9 cellular contexts compared by ENCODE assay signal in the genomic region with DNA sequence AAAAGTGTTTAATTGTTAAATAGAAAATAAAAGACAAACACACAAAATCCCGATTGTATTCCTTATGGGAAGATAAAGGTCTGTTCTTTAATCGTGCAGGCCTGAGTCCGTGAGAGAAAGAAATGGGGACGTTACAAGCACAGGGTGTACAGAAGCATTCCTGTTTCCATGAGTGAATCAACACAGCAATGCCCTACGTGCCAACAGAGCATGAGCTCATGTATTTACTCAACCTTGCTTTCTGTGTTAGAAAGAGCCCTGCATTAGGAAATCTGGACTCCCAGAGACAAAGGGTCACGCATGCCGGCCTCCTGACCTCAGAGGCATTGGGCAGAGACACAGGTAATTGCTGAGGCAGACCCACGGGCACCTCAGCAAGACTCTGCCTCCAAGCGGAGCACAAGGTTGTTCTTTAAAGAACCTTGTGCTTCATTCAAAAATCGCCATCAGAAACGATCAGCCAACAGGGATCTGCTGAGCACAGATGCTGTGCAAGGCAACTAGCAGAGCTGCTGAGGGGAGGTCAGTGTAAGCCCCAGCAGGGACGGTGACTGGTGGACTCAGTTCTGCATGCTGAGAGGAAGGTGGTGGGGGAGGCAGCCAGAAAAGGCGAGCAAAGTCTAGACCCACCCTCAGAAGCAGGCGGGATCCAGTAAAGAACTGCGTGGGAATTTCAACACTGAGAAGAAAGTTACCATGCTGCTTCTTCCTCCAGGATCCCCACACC.
DNase-seq lines count a peak whose midpoint lies in the region; ATAC-seq lines count a peak whose summit lies in the region.
"Had no signal": no experiment of that assay in that cellular context is flagged by ENCODE, and none has a peak within 500 bp of the region (broad histone marks: within the 10 kb centered on the region; RNA-seq: fewer than 3 reads in every experiment).

No MANE protein-coding gene starts in this region.

- peaks cover 35% of the 10 kb centered on the region for H3K4me1 ChIP-seq in stomach smooth muscle (ENCODE audit: control insufficient read depth, insufficient read depth, low read length)

- DNase-seq in NCI-H1092 (lab: John Stamatoyannopoulos, UW) (peak; percentile 41), astrocyte of the hippocampus (ENCODE audit: low read depth, low spot score) (peak; percentile 89), iPS-NIHi11 (ENCODE audit: low spot score) (peak; percentile 56), hippocampal formation (lab: John Stamatoyannopoulos, UW) (no peak), GM19238 (ENCODE audit: insufficient read length, low spot score) (no peak), NCI-H2171 (lab: John Stamatoyannopoulos, UW) (no peak)
- DNase-seq: NK-92 treated with Interleukin-12 subunit alpha and Interleukin-12 subunit beta, amount 100 ng/mL, for 24 hours had no signal

- H3K9me3 ChIP-seq in stomach smooth muscle (ENCODE audit: control insufficient read depth in 2 of 2, low read length in 2 of 2): no peaks in the 10 kb centered on the region

- H3K27me3 ChIP-seq in stomach smooth muscle (ENCODE audit: control insufficient read depth in 1 of 2, insufficient read depth in 2 of 2, low read length in 2 of 2): no peaks in the 10 kb centered on the region

- H3K27ac ChIP-seq in stomach smooth muscle (ENCODE audit: low read length): peak overlapping the region; percentile 84

- H3K4me3 ChIP-seq in stomach smooth muscle (ENCODE audit: low read length in 2 of 2): peak overlapping the region; percentile 5 to 44

- no peak for ATAC-seq in GM18519 (IDR thresholded peaks at IDR 0.05; ENCODE audit: low FRiP score, unreplicated experiment)

- peak overlapping the region; percentile 10 to 62 for H3K9ac ChIP-seq in stomach smooth muscle (ENCODE audit: low read length in 2 of 2)

- H3K36me3 ChIP-seq in stomach smooth muscle (ENCODE audit: control insufficient read depth in 2 of 2, insufficient read depth in 2 of 2, low read length in 2 of 2): peaks cover 29 to 56% of the 10 kb centered on the region in 2 donors

Comparison
In these comparisons a context has a peak if more than half of its experiments do, and no peak if none do; other contexts are left out.
1. DNase-seq: peak in NCI-H1092 (single experiment), astrocyte of the hippocampus (single experiment) and iPS-NIHi11 (single experiment); none in hippocampal formation (0 of 2), GM19238 (single experiment) and NCI-H2171 (single experiment).